8 cellular contexts compared by ENCODE assay signal in genomic region chr1:93304716-93305138, GRCh38. TPM values are rescaled to one million over a fixed set of nuclear protein-coding genes. Genes with fewer than 3 reads are reported as not detected.
DNase-seq lines count a peak whose midpoint lies in the region; ATAC-seq and TF ChIP-seq lines count a peak whose summit lies in the region.

No MANE protein-coding gene starts in this region.

- H3K4me1 ChIP-seq in DOHH2 (ENCODE audit: control insufficient read depth, low read length): no peaks in the 10 kb centered on the region

- no peaks in the 10 kb centered on the region for H3K9me2 ChIP-seq in DOHH2 (replicated peaks; ENCODE audit: control insufficient read depth, low read length)

- H3K4me3 ChIP-seq in DOHH2 (ENCODE audit: low read length) (no peak overlapping the region), epithelial cell of proximal tubule (ENCODE audit: low read depth, low read length) (no peak overlapping the region)

- no peak overlapping the region for H3K4me3 Mint-ChIP-seq in HFFc6
- no peak overlapping the region for H3K4me3 Mint-ChIP-seq in natural killer cell treated with Interleukin-12 subunit alpha and Interleukin-12 subunit beta and Interleukin-15 and Interleukin-18, amount 100 ng/mL, for 72 hours
- no peak overlapping the region for H3K4me3 Mint-ChIP-seq in type B pancreatic cell

- no peaks in the 10 kb centered on the region for H3K9me3 ChIP-seq in DOHH2 (ENCODE audit: control insufficient read depth, insufficient read depth, low read length)

- H3K36me3 Mint-ChIP-seq in HFFc6 (ENCODE audit: low read depth): no peaks in the 10 kb centered on the region
- no peaks in the 10 kb centered on the region for H3K36me3 Mint-ChIP-seq in natural killer cell treated with Interleukin-12 subunit alpha and Interleukin-12 subunit beta and Interleukin-15 and Interleukin-18, amount 100 ng/mL, for 72 hours
- no peaks in the 10 kb centered on the region for H3K36me3 Mint-ChIP-seq in type B pancreatic cell

- H3F3A ChIP-seq in DOHH2 (ENCODE audit: control insufficient read depth, insufficient read depth): no peaks in the 10 kb centered on the region

- H3K4me1 Mint-ChIP-seq in HFFc6 (ENCODE audit: low read depth): peaks cover 7% of the 10 kb centered on the region; the same call in 1 of the 2 replicates
- H3K4me1 Mint-ChIP-seq in natural killer cell treated with Interleukin-12 subunit alpha and Interleukin-12 subunit beta and Interleukin-15 and Interleukin-18, amount 100 ng/mL, for 72 hours (ENCODE audit: low read depth in 2 of 2): no peaks in the 10 kb centered on the region
- peaks cover 4% of the 10 kb centered on the region for H3K4me1 Mint-ChIP-seq in type B pancreatic cell (ENCODE audit: unreplicated experiment)

- peaks cover 2% of the 10 kb centered on the region; the same call in 1 of the 2 replicates for H3K27me3 Mint-ChIP-seq in HFFc6 (ENCODE audit: insufficient read depth)
- H3K27me3 Mint-ChIP-seq in natural killer cell treated with Interleukin-12 subunit alpha and Interleukin-12 subunit beta and Interleukin-15 and Interleukin-18, amount 100 ng/mL, for 72 hours: no peaks in the 10 kb centered on the region
- no peaks in the 10 kb centered on the region for H3K27me3 Mint-ChIP-seq in type B pancreatic cell

- peak; percentile 60 for DNase-seq in HFFc6
- peak; percentile 42 for DNase-seq in NCI-H2227 treated with DMSO at 0.1 percent for 48 hours (lab: John Stamatoyannopoulos, UW)
- DNase-seq in activated CD4-positive, CD25-positive, alpha-beta regulatory T cell treated with anti-CD3 and anti-CD28 coated beads, Interleukin-2, amount 50 U/mL, for 16 hours (ENCODE audit: low read depth, low spot score): peak; percentile 30
- peak; percentile 12 for DNase-seq in epithelial cell of proximal tubule (ENCODE audit: low read depth)
- DNase-seq in natural killer cell treated with Interleukin-12 subunit alpha and Interleukin-12 subunit beta and Interleukin-15 and Interleukin-18, amount 100 ng/mL, for 72 hours (ENCODE audit: low spot score): peak; percentile 67
- no peak for DNase-seq in type B pancreatic cell (ENCODE audit: extremely low spot score, unreplicated experiment)

- no peaks in the 10 kb centered on the region for H3K27me3 ChIP-seq in DOHH2 (ENCODE audit: control insufficient read depth, low read length)

- H3K4me2 ChIP-seq in DOHH2 (ENCODE audit: low read length): no peak overlapping the region

- H3K9me3 Mint-ChIP-seq in HFFc6 (no peaks in the 10 kb centered on the region), type B pancreatic cell (no peaks in the 10 kb centered on the region)
- H3K9me3 Mint-ChIP-seq in natural killer cell treated with Interleukin-12 subunit alpha and Interleukin-12 subunit beta and Interleukin-15 and Interleukin-18, amount 100 ng/mL, for 72 hours: no peaks in the 10 kb centered on the region

- H3K27ac Mint-ChIP-seq in HFFc6 (no peak overlapping the region), type B pancreatic cell (no peak overlapping the region)
- H3K27ac Mint-ChIP-seq in natural killer cell treated with Interleukin-12 subunit alpha and Interleukin-12 subunit beta and Interleukin-15 and Interleukin-18, amount 100 ng/mL, for 72 hours: no peak overlapping the region

- H4K20me1 ChIP-seq in DOHH2 (ENCODE audit: control insufficient read depth, insufficient read depth, low read depth, low read length): no peaks in the 10 kb centered on the region

- no peaks in the 10 kb centered on the region for H3K36me3 ChIP-seq in DOHH2 (ENCODE audit: control insufficient read depth, low read length)

- H3K79me2 ChIP-seq in DOHH2 (ENCODE audit: control insufficient read depth, low read length): no peaks in the 10 kb centered on the region

- H3K27ac ChIP-seq in DOHH2 (ENCODE audit: low read depth, low read length): no peak overlapping the region

- TF ChIP-seq CTCF in DOHH2 (IDR thresholded peaks at IDR 0.05; ENCODE audit: low read depth, low read length, poor library complexity, severe bottlenecking) (peak; percentile 91), HFFc6 (IDR thresholded peaks at IDR 0.05) (peak; percentile 98), epithelial cell of proximal tubule (conservative IDR thresholded peaks at IDR 0.05; ENCODE audit: low read depth, low read length) (peak; percentile 90), type B pancreatic cell (conservative IDR thresholded peaks at IDR 0.05) (peak; percentile 93)

- ATAC-seq in natural killer cell treated with Interleukin-12 subunit alpha and Interleukin-12 subunit beta and Interleukin-15 and Interleukin-18, amount 100 ng/mL, for 72 hours: peak in 1 of 2 donors; percentile 44
- ATAC-seq in GM18498 (IDR thresholded peaks at IDR 0.05; ENCODE audit: unreplicated experiment): no peak

RNA-seq across cellular contexts. Expression of gene DR1, which starts 41.0 kb away (rescaled TPM):
- total RNA-seq in HFFc6 (2021; fragmentation: NEBNext Ultra II Directional; extraction: Animal tissue kit (Norgen Biotek cat#: 25700)): 10 to 100 TPM; 76.8 to 90.8 (median 83.1) TPM
- total RNA-seq in epithelial cell of proximal tubule: 34.9 and 45.7 TPM in 2 replicates
- 10 to 100 TPM; 73.6 to 74.1 TPM for total RNA-seq in natural killer cell treated with Interleukin-12 subunit alpha and Interleukin-12 subunit beta and Interleukin-15 and Interleukin-18, amount 100 ng/mL, for 72 hours
- total RNA-seq in type B pancreatic cell (ENCODE audit: low replicate concordance): 47.3 and 49.0 TPM in 2 replicates
